ENCODE assay signal across 9 cellular contexts in the genomic region with DNA sequence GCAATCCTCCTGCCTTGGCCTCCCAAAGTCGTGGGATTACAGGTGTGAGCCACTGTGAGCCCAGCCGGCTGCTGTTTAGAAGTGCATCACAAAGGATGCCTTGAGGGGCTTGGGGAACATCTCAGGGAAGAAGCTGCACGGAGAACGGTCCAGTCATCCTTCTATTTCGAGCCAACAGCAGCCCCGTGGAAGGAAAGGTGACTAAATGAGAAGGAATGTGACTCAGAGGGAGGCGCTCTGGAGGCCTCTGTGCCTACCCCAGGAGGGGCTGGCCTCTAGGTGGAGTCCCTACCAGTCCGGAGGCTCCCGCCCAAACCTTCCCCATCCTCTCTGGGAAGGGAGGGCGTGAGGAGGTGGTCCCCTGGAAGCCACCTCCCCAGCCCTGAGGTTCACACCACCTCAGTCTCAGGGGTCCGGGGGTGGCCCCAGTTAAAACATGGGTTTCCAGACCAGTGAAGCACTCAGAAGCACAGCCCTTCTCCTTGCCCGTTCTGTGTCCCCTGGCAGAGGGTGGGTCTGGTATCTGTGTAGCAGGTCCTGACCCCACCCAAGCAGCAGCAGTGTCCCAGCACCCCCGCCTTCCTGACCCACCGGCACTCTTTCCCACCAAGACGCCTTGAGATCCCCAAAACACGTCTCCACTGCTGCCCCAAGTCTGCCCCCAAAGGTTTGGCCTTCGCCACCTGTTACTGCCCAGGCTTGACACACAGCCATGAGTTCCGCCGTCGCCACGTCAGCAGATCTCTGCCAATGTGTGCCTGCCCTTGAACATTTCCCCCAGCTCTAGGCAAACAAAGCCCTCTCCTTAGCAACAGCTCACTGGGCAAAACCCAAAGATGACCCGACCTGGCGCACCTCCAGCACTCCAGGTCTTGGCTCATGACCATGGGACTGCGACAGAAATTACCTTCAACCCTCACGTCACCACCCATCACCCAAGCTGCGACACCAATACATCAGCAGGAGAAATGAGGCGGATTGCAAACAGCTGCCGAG.
A peak's percentile ranks its signal among the peaks of the same experiment; 100 is the strongest.
DNase-seq lines count a peak whose midpoint lies in the region; ATAC-seq, FAIRE-seq and TF ChIP-seq lines count a peak whose summit lies in the region.
"Had no signal": no experiment of that assay in that cellular context is flagged by ENCODE, and none has a peak within 500 bp of the region (broad histone marks: within the 10 kb centered on the region; RNA-seq: fewer than 3 reads in every experiment).

No MANE protein-coding gene starts in this region.

- FAIRE-seq in bronchial epithelial cell (lab: Jason Lieb, UNC): peak; percentile 64

- H3K4me3 Mint-ChIP-seq in T-helper 2 cell treated with Interferon-gamma antibody and Interleukin-4, amounts not matched to agents 5 μg/mL and 100 μg/mL, for 36 hours: no peak overlapping the region

- intact Hi-C loops in Right ventricle myocardium inferior (cut with DNase I): loop anchor here (5.0 kb wide), 1 partner anchor 38 kb away; no protein-coding TSS in a partner anchor
- intact Hi-C loops in cardiac septum (cut with DNase I): loop anchor here (5.0 kb wide), 1 partner anchor 38 kb away; no protein-coding TSS in a partner anchor

- no peaks in the 10 kb centered on the region for H3K36me3 Mint-ChIP-seq in T-helper 2 cell treated with Interferon-gamma antibody and Interleukin-4, amounts not matched to agents 5 μg/mL and 100 μg/mL, for 36 hours (ENCODE audit: low read depth)

- H3K27me3 ChIP-seq in bronchial epithelial cell (ENCODE audit: control insufficient read depth, insufficient read depth, low read length): no peaks in the 10 kb centered on the region

- no peak overlapping the region for H3K4me3 ChIP-seq in bronchial epithelial cell (ENCODE audit: low read depth, low read length)
- H3K4me3 ChIP-seq: SK-N-MC had no signal

- ATAC-seq in Right ventricle myocardium inferior (peak; percentile 85), left lobe of liver (peak; percentile 85), HG02970 (IDR thresholded peaks at IDR 0.05; ENCODE audit: low FRiP score, unreplicated experiment) (no peak), GM19328 (IDR thresholded peaks at IDR 0.05; ENCODE audit: unreplicated experiment) (no peak)

- H3K9me3 Mint-ChIP-seq in T-helper 2 cell treated with Interferon-gamma antibody and Interleukin-4, amounts not matched to agents 5 μg/mL and 100 μg/mL, for 36 hours: no peaks in the 10 kb centered on the region

- peak; percentile 81 for DNase-seq in Right ventricle myocardium inferior (ENCODE audit: missing footprints)
- no peak for DNase-seq in cardiac septum (ENCODE audit: low spot score)
- DNase-seq in bronchial epithelial cell (ENCODE audit: low read depth): peak; percentile 88
- peak; percentile 94 for DNase-seq in left lobe of liver (ENCODE audit: low spot score)
- no peak for DNase-seq in T-helper 2 cell treated with Interferon-gamma antibody and Interleukin-4, amounts not matched to agents 5 μg/mL and 100 μg/mL, for 36 hours (ENCODE audit: low spot score)
- no peak for DNase-seq in GM13976 (ENCODE audit: low spot score)

- in situ Hi-C loops in GM13976 (cut with MboI; ENCODE audit: low sequenced_read_pairs, unreplicated experiment): no loop called here

- H3K27ac Mint-ChIP-seq in T-helper 2 cell treated with Interferon-gamma antibody and Interleukin-4, amounts not matched to agents 5 μg/mL and 100 μg/mL, for 36 hours: no peak overlapping the region

- H3K36me3 ChIP-seq in bronchial epithelial cell (ENCODE audit: control insufficient read depth, insufficient read depth, low read length): peaks cover 13% of the 10 kb centered on the region

- peak; percentile 34 for TF ChIP-seq CTCF in bronchial epithelial cell (IDR thresholded peaks at IDR 0.05; ENCODE audit: insufficient read depth, low read length, severe bottlenecking)
- no peak for TF ChIP-seq CTCF in GM13976 (IDR thresholded peaks at IDR 0.05; ENCODE audit: borderline replicate concordance, control extremely low read depth, extremely low read depth, insufficient read depth, missing control alignments)

- H3K27me3 Mint-ChIP-seq in T-helper 2 cell treated with Interferon-gamma antibody and Interleukin-4, amounts not matched to agents 5 μg/mL and 100 μg/mL, for 36 hours (ENCODE audit: low read depth): peaks cover 2% of the 10 kb centered on the region

- H3K4me1 Mint-ChIP-seq in T-helper 2 cell treated with Interferon-gamma antibody and Interleukin-4, amounts not matched to agents 5 μg/mL and 100 μg/mL, for 36 hours (ENCODE audit: low read depth): no peaks in the 10 kb centered on the region

Comparison
In these comparisons a context has a peak if more than half of its experiments do, and no peak if none do; other contexts are left out.
1. DNase-seq: peak in Right ventricle myocardium inferior (single experiment), bronchial epithelial cell (single experiment) and left lobe of liver (single experiment); none in cardiac septum (single experiment), T-helper 2 cell treated with Interferon-gamma antibody and Interleukin-4, amounts not matched to agents 5 μg/mL and 100 μg/mL, for 36 hours (single experiment) and GM13976 (single experiment).
2. ATAC-seq: peak in Right ventricle myocardium inferior (single experiment) and left lobe of liver (single experiment); none in HG02970 (single experiment) and GM19328 (single experiment).